Comparison of ENCODE assay signal across 8 cellular contexts in genomic region chr14:60721331-60722162, GRCh38. TPM values are rescaled to one million over a fixed set of nuclear protein-coding genes. Genes with fewer than 3 reads are reported as not detected.
A peak's percentile ranks its signal among the peaks of the same experiment; 100 is the strongest.
DNase-seq lines count a peak whose midpoint lies in the region; ATAC-seq and TF ChIP-seq lines count a peak whose summit lies in the region.

No MANE protein-coding gene starts in this region.

- H3K4me3 ChIP-seq in GM23338 (peak overlapping the region; percentile 97), SK-N-MC (peak overlapping the region; percentile 87), skeletal muscle cell (ENCODE audit: low read depth, low read length) (peak overlapping the region; percentile 78)

- 0 out of 3 replicates have a peak, but pooled peaks cover 2% of the 10 kb centered on the region for H3K9me3 Mint-ChIP-seq in GM23338

- H3K4me2 ChIP-seq in GM23338: peak overlapping the region; percentile 99

- no peak overlapping the region for H2AFZ ChIP-seq in GM23338

- peaks cover 6% of the 10 kb centered on the region for H3K27me3 ChIP-seq in GM23338 (ENCODE audit: insufficient read depth)

- peaks cover 20% of the 10 kb centered on the region for H3K4me1 ChIP-seq in GM23338 (ENCODE audit: insufficient read depth)

- H3K36me3 Mint-ChIP-seq in GM23338 (ENCODE audit: low read depth): peaks cover 44% of the 10 kb centered on the region

- H3K9ac ChIP-seq in SK-N-MC (ENCODE audit: insufficient read length): peak overlapping the region; percentile 80

- no peak overlapping the region for H3K27ac Mint-ChIP-seq in GM23338

- ATAC-seq in GM23338: peak; percentile 64
- ATAC-seq in GM19452 (IDR thresholded peaks at IDR 0.05; ENCODE audit: unreplicated experiment): no peak
- ATAC-seq in GM21717 (IDR thresholded peaks at IDR 0.05; ENCODE audit: unreplicated experiment): no peak

- H3K79me2 ChIP-seq in GM23338 (replicated peaks; ENCODE audit: insufficient read depth): peaks cover 68% of the 10 kb centered on the region

- H3K36me3 ChIP-seq in GM23338 (ENCODE audit: insufficient read depth) (peaks cover 32% of the 10 kb centered on the region), SK-N-MC (ENCODE audit: insufficient read depth, low read length) (peaks cover 8% of the 10 kb centered on the region; the same call in 1 of the 2 replicates)

- H4K20me1 ChIP-seq in GM23338 (replicated peaks; ENCODE audit: insufficient read depth): peaks cover 35% of the 10 kb centered on the region

- no peaks in the 10 kb centered on the region for H3K9me2 ChIP-seq in GM23338 (ENCODE audit: insufficient read depth)

- H3K9me3 ChIP-seq in SK-N-MC (ENCODE audit: low read depth, low read length): no peaks in the 10 kb centered on the region

- DNase-seq in AG09319 (ENCODE audit: extremely low read depth, low read depth) (no peak), GM23338 (ENCODE audit: low spot score) (peak; percentile 89), SK-N-MC (ENCODE audit: low read depth, low spot score) (no peak), amniotic stem cell (lab: John Stamatoyannopoulos, UW) (peak; percentile 36), hepatic stellate cell (ENCODE audit: low spot score) (peak; percentile 46), skeletal muscle cell (ENCODE audit: low read depth) (peak; percentile 54)

- peaks cover 3% of the 10 kb centered on the region; the same call in 1 of the 2 replicates for H3F3A ChIP-seq in GM23338 (replicated peaks; ENCODE audit: low read depth)

- peak overlapping the region; percentile 93 for H3K27ac ChIP-seq in GM23338 (ENCODE audit: low read depth)
- no peak overlapping the region for H3K27ac ChIP-seq in SK-N-MC

- H3K4me3 Mint-ChIP-seq in GM23338: peak overlapping the region; percentile 91

- H3K4me1 Mint-ChIP-seq in GM23338: peaks cover 25% of the 10 kb centered on the region

- TF ChIP-seq CTCF in AG09319 (IDR thresholded peaks at IDR 0.05; ENCODE audit: low read depth, low read length) (peak; percentile 36), GM23338 (conservative IDR thresholded peaks at IDR 0.05; ENCODE audit: low read depth in 2 of 2) (peak; percentile 11 to 50; a peak in 2 of 4 replicates)

- peaks cover 13% of the 10 kb centered on the region for H3K27me3 Mint-ChIP-seq in GM23338 (ENCODE audit: insufficient read depth, low read depth, poor library complexity)

TF ChIP-seq in GM23338, 12 proteins besides CTCF, POLR2A, EP300 and RAD21:
- TF ChIP-seq ZNF114 (CRISPR knock-in tag; IDR thresholded peaks at IDR 0.05): no peak
- TF ChIP-seq CREB1 (CRISPR knock-in tag; IDR thresholded peaks at IDR 0.05; ENCODE audit: low read depth): no peak
- no peak for TF ChIP-seq REST (IDR thresholded peaks at IDR 0.05; ENCODE audit: unreplicated experiment)
- no peak for TF ChIP-seq ETS1 (IDR thresholded peaks at IDR 0.05)
- TF ChIP-seq STAT1 (IDR thresholded peaks at IDR 0.05; ENCODE audit: unreplicated experiment): no peak
- TF ChIP-seq POLR2AphosphoS5 (IDR thresholded peaks at IDR 0.05; ENCODE audit: low read depth): peak; percentile 17; the same call in 1 of the 2 replicates

RNA-seq across cellular contexts. Expression of gene SIX4, which starts 2.6 kb away (rescaled TPM):
- 46.9 and 50.2 TPM in 2 replicates for total RNA-seq in GM23338 (2014; rRNA removed; shearing (Covaris generic))
- 6.2 and 6.6 TPM in 2 replicates for polyA plus RNA-seq in GM23338 (2016; fragmentation: Nextera tagmentation; extraction: Ambion mirVana)

RNA-seq across cellular contexts. Expression of gene MNAT1, which starts 13.0 kb away (rescaled TPM):
- total RNA-seq in GM23338 (2014; rRNA removed; shearing (Covaris generic)): 51.6 and 75.3 TPM in 2 replicates
- polyA plus RNA-seq in GM23338 (2016; fragmentation: Nextera tagmentation; extraction: Ambion mirVana): 83.8 and 85.0 TPM in 2 replicates

Comparison
In these comparisons a context has a peak if more than half of its experiments do, and no peak if none do; other contexts are left out.
1. DNase-seq: peak in GM23338 (single experiment), amniotic stem cell (single experiment), hepatic stellate cell (single experiment) and skeletal muscle cell (single experiment); none in AG09319 (single experiment) and SK-N-MC (single experiment).
2. Peak in every context shown above with its lines, with median percentiles within 50 percentile points of each other: H3K4me3 ChIP-seq.